Comparison of ENCODE assay signal across 1 cellular context in genomic region chr14:24441904-24442239, GRCh38.
TF ChIP-seq lines count a peak whose summit lies in the region.

No MANE protein-coding gene starts in this region.

TF ChIP-seq in SK-N-SH, 30 proteins besides CTCF, POLR2A, EP300 and RAD21 (continued from another document):
- TF ChIP-seq REST (IDR thresholded peaks at IDR 0.05; ENCODE audit: low read depth, low read length) (no peak), FOXM1 (IDR thresholded peaks at IDR 0.05; ENCODE audit: low read depth) (no peak), CHD2 (IDR thresholded peaks at IDR 0.05; ENCODE audit: low read length, partially characterized antibody) (no peak), USF1 (IDR thresholded peaks at IDR 0.05; ENCODE audit: borderline replicate concordance, low read depth) (no peak)
